In the genomic region with DNA sequence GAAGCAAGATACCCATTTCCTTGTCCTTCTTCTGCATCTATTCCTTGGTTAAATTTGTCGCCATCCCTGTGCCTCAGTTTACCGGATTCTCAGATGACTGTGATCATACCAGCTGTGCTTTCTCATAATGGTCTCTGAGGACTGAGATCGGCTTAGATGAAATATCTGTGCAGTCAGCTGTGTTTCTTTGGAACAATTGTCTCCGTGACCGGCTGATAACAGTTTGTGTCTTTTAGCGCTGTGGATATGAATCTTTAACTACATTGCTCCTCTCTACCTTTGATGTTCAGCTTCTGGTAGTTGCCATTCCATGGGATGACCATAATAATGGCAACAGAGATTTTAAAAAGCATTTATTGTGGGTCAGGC, we compare ENCODE assay signal across 8 cellular contexts. TPM values are rescaled to one million over a fixed set of nuclear protein-coding genes. Genes with fewer than 3 reads are reported as not detected.
DNase-seq lines count a peak whose midpoint lies in the region; ATAC-seq and TF ChIP-seq lines count a peak whose summit lies in the region.

No MANE protein-coding gene starts in this region.

- TF ChIP-seq CTCF in CD4-positive, alpha-beta T cell (IDR thresholded peaks at IDR 0.05) = no peak
- no peak for TF ChIP-seq CTCF in neural progenitor cell (IDR thresholded peaks at IDR 0.05)

- H3K36me3 ChIP-seq in NT2/D1 (ENCODE audit: insufficient read depth, insufficient read length, low read length) (peaks cover 24% of the 10 kb centered on the region), neural progenitor cell (no peaks in the 10 kb centered on the region)

- H3K9me3 ChIP-seq in CD4-positive, alpha-beta T cell (ENCODE audit: control insufficient read depth, low read length) = no peaks in the 10 kb centered on the region
- H3K9me3 ChIP-seq in NT2/D1 (ENCODE audit: insufficient read depth, low read length) = no peaks in the 10 kb centered on the region
- no peaks in the 10 kb centered on the region for H3K9me3 ChIP-seq in neural progenitor cell (ENCODE audit: low read depth)

- H3K4me1 Mint-ChIP-seq in CD4-positive, alpha-beta T cell (ENCODE audit: low read depth) = peaks cover 41% of the 10 kb centered on the region
- peaks cover 21 to 38% of the 10 kb centered on the region in 2 donors for H3K4me1 Mint-ChIP-seq in effector memory CD8-positive, alpha-beta T cell (ENCODE audit: low read depth in 2 of 2)
- H3K4me1 Mint-ChIP-seq in neural progenitor cell = peaks cover 9% of the 10 kb centered on the region

- H3K9me3 Mint-ChIP-seq in CD4-positive, alpha-beta T cell = no peaks in the 10 kb centered on the region
- no peaks in the 10 kb centered on the region for H3K9me3 Mint-ChIP-seq in effector memory CD8-positive, alpha-beta T cell
- no peaks in the 10 kb centered on the region for H3K9me3 Mint-ChIP-seq in neural progenitor cell

- peaks cover 14% of the 10 kb centered on the region for H3K36me3 Mint-ChIP-seq in CD4-positive, alpha-beta T cell (ENCODE audit: low read depth)
- peaks cover 5% of the 10 kb centered on the region for H3K36me3 Mint-ChIP-seq in effector memory CD8-positive, alpha-beta T cell (ENCODE audit: insufficient read depth)
- peaks cover 15% of the 10 kb centered on the region for H3K36me3 Mint-ChIP-seq in neural progenitor cell

- peak overlapping the region; percentile 97 for H3K4me3 Mint-ChIP-seq in CD4-positive, alpha-beta T cell
- peak overlapping the region; percentile 94 to 95 for H3K4me3 Mint-ChIP-seq in effector memory CD8-positive, alpha-beta T cell
- peak overlapping the region; percentile 99 for H3K4me3 Mint-ChIP-seq in neural progenitor cell

- H4K20me1 ChIP-seq in neural progenitor cell (ENCODE audit: low read depth) = no peaks in the 10 kb centered on the region

- intact Hi-C loops in CD4-positive, alpha-beta T cell (cut with DNase I, micrococcal nuclease) = loop anchor here (5.0 to 10.0 kb wide), 5 partner anchors 190 to 577 kb away; a partner anchor contains a TSS

- no peaks in the 10 kb centered on the region for H3F3A ChIP-seq in neural progenitor cell (ENCODE audit: low read depth)

- no peaks in the 10 kb centered on the region for H3K27me3 Mint-ChIP-seq in CD4-positive, alpha-beta T cell
- H3K27me3 Mint-ChIP-seq in effector memory CD8-positive, alpha-beta T cell = no peaks in the 10 kb centered on the region
- peaks cover 4% of the 10 kb centered on the region for H3K27me3 Mint-ChIP-seq in neural progenitor cell (ENCODE audit: insufficient read depth, low read depth)

- peak overlapping the region; percentile 99 for H3K4me2 ChIP-seq in neural progenitor cell

- H3K9ac ChIP-seq in NT2/D1 (ENCODE audit: insufficient read length, low read depth) (peak overlapping the region; percentile 90), neural progenitor cell (peak overlapping the region; percentile 57)

- CTCF ChIA-PET in CD4-positive, alpha-beta T cell (lab: Charles Lee) = interaction anchor here (0.9 to 3.5 kb wide), 3 partner anchors 14 to 188 kb away, joined by 3 to 8 read pairs (median 5); no protein-coding TSS in a partner anchor

- peaks cover 70% of the 10 kb centered on the region for H3K79me2 ChIP-seq in neural progenitor cell (ENCODE audit: low read depth)

- H3K4me1 ChIP-seq in NT2/D1 (ENCODE audit: insufficient read depth, insufficient read length) (no peaks in the 10 kb centered on the region), neural progenitor cell (no peaks in the 10 kb centered on the region)

- POLR2A ChIA-PET in CD4-positive, alpha-beta T cell (lab: Charles Lee) = interaction anchor here (0.7 to 1.7 kb wide), 8 partner anchors 12 to 246 kb away, joined by 3 to 9 read pairs (median 5); a partner anchor contains a TSS

- DNase-seq in CD4-positive, alpha-beta T cell = no peak
- no peak for DNase-seq in NT2/D1 (ENCODE audit: low read depth, low spot score)
- DNase-seq in effector memory CD8-positive, alpha-beta T cell = no peak
- DNase-seq in neural progenitor cell (ENCODE audit: low spot score) = peak; percentile 6
- DNase-seq in occipital lobe (lab: John Stamatoyannopoulos, UW) = no peak
- DNase-seq in AG08396 (ENCODE audit: low spot score) = no peak
- no peak for DNase-seq in AG08395 (ENCODE audit: low spot score)

- peak overlapping the region; percentile 86 for H3K27ac Mint-ChIP-seq in CD4-positive, alpha-beta T cell
- peak overlapping the region; percentile 95 for H3K27ac Mint-ChIP-seq in effector memory CD8-positive, alpha-beta T cell
- no peak overlapping the region for H3K27ac Mint-ChIP-seq in neural progenitor cell

- peak overlapping the region; percentile 40 for H2AFZ ChIP-seq in neural progenitor cell (replicated peaks)

- H3K27ac ChIP-seq in CD4-positive, alpha-beta T cell (ENCODE audit: low read depth, low read length) = no peak overlapping the region
- H3K27ac ChIP-seq in neural progenitor cell = no peak overlapping the region

- H3K27me3 ChIP-seq in CD4-positive, alpha-beta T cell (ENCODE audit: control insufficient read depth, insufficient read depth, low read length) = no peaks in the 10 kb centered on the region
- H3K27me3 ChIP-seq in NT2/D1 (ENCODE audit: insufficient read depth, insufficient read length) (no peaks in the 10 kb centered on the region), neural progenitor cell (no peaks in the 10 kb centered on the region)

- ATAC-seq in CD4-positive, alpha-beta T cell (ENCODE audit: poor library complexity) = no peak
- no peak for ATAC-seq in effector memory CD8-positive, alpha-beta T cell (replicated peaks)
- ATAC-seq in HG03432 (IDR thresholded peaks at IDR 0.05; ENCODE audit: unreplicated experiment) = no peak

- H3K4me3 ChIP-seq in NT2/D1 (ENCODE audit: insufficient read length, low read depth) (peak overlapping the region; percentile 71), neural progenitor cell (peak overlapping the region; percentile 74)

RNA-seq across cellular contexts. Expression of a gene that starts 0.5 kb away (rescaled TPM):
- 10 to 100 TPM; 36.3 to 37.9 TPM for total RNA-seq in CD4-positive, alpha-beta T cell
- total RNA-seq in neural progenitor cell (ENCODE audit: low replicate concordance) = 110 TPM in 2 replicates
- total RNA-seq in occipital lobe = 154 TPM

RNA-seq across cellular contexts. Expression of a gene that starts 0.8 kb away (rescaled TPM):
- 1 to 10 TPM; 2.4 to 2.5 TPM for total RNA-seq in CD4-positive, alpha-beta T cell
- 18.6 and 23.2 TPM in 2 replicates for total RNA-seq in neural progenitor cell (ENCODE audit: low replicate concordance)
- 23.6 TPM for total RNA-seq in occipital lobe
